25 cellular contexts compared by ENCODE assay signal in genomic region chr3:80496452-80496851, GRCh38.
"Had no signal": no experiment of that assay in that cellular context is flagged by ENCODE, and none has a peak within 500 bp of the region (broad histone marks: within the 10 kb centered on the region; RNA-seq: fewer than 3 reads in every experiment).

No MANE protein-coding gene starts in this region.

- DNase-seq: activated CD4-positive, alpha-beta memory T cell treated with anti-CD3 and anti-CD28 coated beads for 36 hours; activated CD4-positive, alpha-beta T cell treated with anti-CD3 and anti-CD28 coated beads for 36 hours; activated CD4-positive, alpha-beta T cell treated with anti-CD3 and anti-CD28 coated beads, Interleukin-2, amount 10 ng/mL, durations not matched to agents 24 days and 14 days; activated CD4-positive, CD25-positive, alpha-beta regulatory T cell; activated CD4-positive, CD25-positive, alpha-beta regulatory T cell treated with anti-CD3 and anti-CD28 coated beads, Interleukin-2, amount 50 U/mL, for 72 hours; activated CD8-positive, alpha-beta memory T cell treated with anti-CD3 and anti-CD28 coated beads, Interleukin-2, amount 50 U/mL, for 48 hours; activated CD8-positive, alpha-beta T cell treated with anti-CD3 and anti-CD28 coated beads, Interleukin-2, amount 10 ng/mL, durations not matched to agents 7 days and 5 days; activated gamma-delta T cell treated with Interleukin-2 at 50 U/mL for 16 hours; activated naive CD4-positive, alpha-beta T cell treated with anti-CD3 and anti-CD28 coated beads, Interleukin-2, amount 50 U/mL, for 16 hours; activated naive CD4-positive, alpha-beta T cell treated with Interleukin-2 at 50 U/mL for 16 hours; activated T-cell treated with anti-CD3 and anti-CD28 coated beads for 4 hours; activated T-cell treated with anti-CD3 and anti-CD28 coated beads, Interleukin-2, amount 50 U/mL, for 24 hours; activated T-cell treated with anti-CD3 and anti-CD28 coated beads, Interleukin-2, amount 50 U/mL, for 72 hours; amniotic stem cell; anterior cingulate cortex; brain microvascular endothelial cell; dorsolateral prefrontal cortex; effector memory CD4-positive, alpha-beta T cell; endodermal cell; foreskin fibroblast; T-helper 1 cell; T-helper 17 cell; T1000 had no signal

- H3K27me3 ChIP-seq: brain microvascular endothelial cell had no signal

- ATAC-seq: activated CD4-positive, alpha-beta T cell treated with anti-CD3 and anti-CD28 coated beads for 36 hours; activated CD8-positive, alpha-beta T cell treated with anti-CD3 and anti-CD28 coated beads, Interleukin-2, amount 10 ng/mL, durations not matched to agents 7 days and 5 days; activated T-cell treated with anti-CD3 and anti-CD28 coated beads, Interleukin-2, amount 50 U/mL, for 72 hours; esophagus mucosa; T-helper 17 cell had no signal

- H3K4me3 ChIP-seq: coronary artery, dorsolateral prefrontal cortex had no signal

- H3K36me3 ChIP-seq: brain microvascular endothelial cell had no signal

- H3K27ac ChIP-seq: brain microvascular endothelial cell, coronary artery, dorsolateral prefrontal cortex had no signal
